3 cellular contexts compared by ENCODE assay signal in genomic region chr4:76579596-76580375, GRCh38.
TF ChIP-seq lines count a peak whose summit lies in the region.

No MANE protein-coding gene starts in this region.

TF ChIP-seq in GM23338, 12 proteins besides CTCF, POLR2A, EP300 and RAD21 (continued from another document and continues in another):
- TF ChIP-seq REST (IDR thresholded peaks at IDR 0.05; ENCODE audit: unreplicated experiment) (no peak), ETS1 (IDR thresholded peaks at IDR 0.05) (no peak)

TF ChIP-seq in WTC11, 78 proteins besides CTCF, POLR2A, EP300 and RAD21 (continued from another document and continues in another):
- TF ChIP-seq, protein P1, sequence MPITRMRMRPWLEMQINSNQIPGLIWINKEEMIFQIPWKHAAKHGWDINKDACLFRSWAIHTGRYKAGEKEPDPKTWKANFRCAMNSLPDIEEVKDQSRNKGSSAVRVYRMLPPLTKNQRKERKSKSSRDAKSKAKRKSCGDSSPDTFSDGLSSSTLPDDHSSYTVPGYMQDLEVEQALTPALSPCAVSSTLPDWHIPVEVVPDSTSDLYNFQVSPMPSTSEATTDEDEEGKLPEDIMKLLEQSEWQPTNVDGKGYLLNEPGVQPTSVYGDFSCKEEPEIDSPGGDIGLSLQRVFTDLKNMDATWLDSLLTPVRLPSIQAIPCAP (CRISPR knock-in tag; IDR thresholded peaks at IDR 0.05): no peak
- TF ChIP-seq NR3C1 (CRISPR knock-in tag; conservative IDR thresholded peaks at IDR 0.05; ENCODE audit: low read depth) (no peak), ZNF396 (CRISPR knock-in tag; IDR thresholded peaks at IDR 0.05; ENCODE audit: borderline replicate concordance) (no peak), ZNF425 (CRISPR knock-in tag; conservative IDR thresholded peaks at IDR 0.05) (no peak), ELF4 (CRISPR knock-in tag; IDR thresholded peaks at IDR 0.05; ENCODE audit: low read depth) (no peak), PRDM15 (CRISPR knock-in tag; IDR thresholded peaks at IDR 0.05) (no peak), TCF7 (CRISPR knock-in tag; IDR thresholded peaks at IDR 0.05; ENCODE audit: low read depth) (no peak), MAX (CRISPR knock-in tag; IDR thresholded peaks at IDR 0.05) (no peak), ZNF416 (CRISPR knock-in tag; IDR thresholded peaks at IDR 0.05) (no peak)
- TF ChIP-seq, protein P2, sequence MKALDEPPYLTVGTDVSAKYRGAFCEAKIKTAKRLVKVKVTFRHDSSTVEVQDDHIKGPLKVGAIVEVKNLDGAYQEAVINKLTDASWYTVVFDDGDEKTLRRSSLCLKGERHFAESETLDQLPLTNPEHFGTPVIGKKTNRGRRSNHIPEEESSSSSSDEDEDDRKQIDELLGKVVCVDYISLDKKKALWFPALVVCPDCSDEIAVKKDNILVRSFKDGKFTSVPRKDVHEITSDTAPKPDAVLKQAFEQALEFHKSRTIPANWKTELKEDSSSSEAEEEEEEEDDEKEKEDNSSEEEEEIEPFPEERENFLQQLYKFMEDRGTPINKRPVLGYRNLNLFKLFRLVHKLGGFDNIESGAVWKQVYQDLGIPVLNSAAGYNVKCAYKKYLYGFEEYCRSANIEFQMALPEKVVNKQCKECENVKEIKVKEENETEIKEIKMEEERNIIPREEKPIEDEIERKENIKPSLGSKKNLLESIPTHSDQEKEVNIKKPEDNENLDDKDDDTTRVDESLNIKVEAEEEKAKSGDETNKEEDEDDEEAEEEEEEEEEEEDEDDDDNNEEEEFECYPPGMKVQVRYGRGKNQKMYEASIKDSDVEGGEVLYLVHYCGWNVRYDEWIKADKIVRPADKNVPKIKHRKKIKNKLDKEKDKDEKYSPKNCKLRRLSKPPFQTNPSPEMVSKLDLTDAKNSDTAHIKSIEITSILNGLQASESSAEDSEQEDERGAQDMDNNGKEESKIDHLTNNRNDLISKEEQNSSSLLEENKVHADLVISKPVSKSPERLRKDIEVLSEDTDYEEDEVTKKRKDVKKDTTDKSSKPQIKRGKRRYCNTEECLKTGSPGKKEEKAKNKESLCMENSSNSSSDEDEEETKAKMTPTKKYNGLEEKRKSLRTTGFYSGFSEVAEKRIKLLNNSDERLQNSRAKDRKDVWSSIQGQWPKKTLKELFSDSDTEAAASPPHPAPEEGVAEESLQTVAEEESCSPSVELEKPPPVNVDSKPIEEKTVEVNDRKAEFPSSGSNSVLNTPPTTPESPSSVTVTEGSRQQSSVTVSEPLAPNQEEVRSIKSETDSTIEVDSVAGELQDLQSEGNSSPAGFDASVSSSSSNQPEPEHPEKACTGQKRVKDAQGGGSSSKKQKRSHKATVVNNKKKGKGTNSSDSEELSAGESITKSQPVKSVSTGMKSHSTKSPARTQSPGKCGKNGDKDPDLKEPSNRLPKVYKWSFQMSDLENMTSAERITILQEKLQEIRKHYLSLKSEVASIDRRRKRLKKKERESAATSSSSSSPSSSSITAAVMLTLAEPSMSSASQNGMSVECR (CRISPR knock-in tag; IDR thresholded peaks at IDR 0.05; ENCODE audit: borderline replicate concordance): no peak
- TF ChIP-seq, protein P3, sequence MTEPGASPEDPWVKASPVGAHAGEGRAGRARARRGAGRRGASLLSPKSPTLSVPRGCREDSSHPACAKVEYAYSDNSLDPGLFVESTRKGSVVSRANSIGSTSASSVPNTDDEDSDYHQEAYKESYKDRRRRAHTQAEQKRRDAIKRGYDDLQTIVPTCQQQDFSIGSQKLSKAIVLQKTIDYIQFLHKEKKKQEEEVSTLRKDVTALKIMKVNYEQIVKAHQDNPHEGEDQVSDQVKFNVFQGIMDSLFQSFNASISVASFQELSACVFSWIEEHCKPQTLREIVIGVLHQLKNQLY (CRISPR knock-in tag; IDR thresholded peaks at IDR 0.05): no peak

TF ChIP-seq in HepG2, 621 proteins besides CTCF, POLR2A, EP300 and RAD21 (continued from another document):
- TF ChIP-seq, protein P4, sequence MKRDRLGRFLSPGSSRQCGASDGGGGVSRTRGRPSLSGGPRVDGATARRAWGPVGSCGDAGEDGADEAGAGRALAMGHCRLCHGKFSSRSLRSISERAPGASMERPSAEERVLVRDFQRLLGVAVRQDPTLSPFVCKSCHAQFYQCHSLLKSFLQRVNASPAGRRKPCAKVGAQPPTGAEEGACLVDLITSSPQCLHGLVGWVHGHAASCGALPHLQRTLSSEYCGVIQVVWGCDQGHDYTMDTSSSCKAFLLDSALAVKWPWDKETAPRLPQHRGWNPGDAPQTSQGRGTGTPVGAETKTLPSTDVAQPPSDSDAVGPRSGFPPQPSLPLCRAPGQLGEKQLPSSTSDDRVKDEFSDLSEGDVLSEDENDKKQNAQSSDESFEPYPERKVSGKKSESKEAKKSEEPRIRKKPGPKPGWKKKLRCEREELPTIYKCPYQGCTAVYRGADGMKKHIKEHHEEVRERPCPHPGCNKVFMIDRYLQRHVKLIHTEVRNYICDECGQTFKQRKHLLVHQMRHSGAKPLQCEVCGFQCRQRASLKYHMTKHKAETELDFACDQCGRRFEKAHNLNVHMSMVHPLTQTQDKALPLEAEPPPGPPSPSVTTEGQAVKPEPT (CRISPR knock-in tag; IDR thresholded peaks at IDR 0.05; ENCODE audit: low read depth): no peak
- TF ChIP-seq HMGXB4 (CRISPR knock-in tag; IDR thresholded peaks at IDR 0.05; ENCODE audit: borderline replicate concordance in 1 of 2, low read depth in 1 of 2) (no peak), RORA (CRISPR knock-in tag; IDR thresholded peaks at IDR 0.05) (no peak), BCLAF1 (IDR thresholded peaks at IDR 0.05) (no peak), KAT7 (CRISPR knock-in tag; IDR thresholded peaks at IDR 0.05; ENCODE audit: borderline replicate concordance) (no peak), CCDC6 (CRISPR knock-in tag; IDR thresholded peaks at IDR 0.05) (no peak), ZSCAN21 (CRISPR knock-in tag; IDR thresholded peaks at IDR 0.05; ENCODE audit: borderline replicate concordance) (no peak), ZSCAN12 (CRISPR knock-in tag; IDR thresholded peaks at IDR 0.05) (no peak), ZNF788 (CRISPR knock-in tag; IDR thresholded peaks at IDR 0.05; ENCODE audit: borderline replicate concordance) (no peak), ZNF557 (CRISPR knock-in tag; IDR thresholded peaks at IDR 0.05) (no peak)
- TF ChIP-seq, protein P5, sequence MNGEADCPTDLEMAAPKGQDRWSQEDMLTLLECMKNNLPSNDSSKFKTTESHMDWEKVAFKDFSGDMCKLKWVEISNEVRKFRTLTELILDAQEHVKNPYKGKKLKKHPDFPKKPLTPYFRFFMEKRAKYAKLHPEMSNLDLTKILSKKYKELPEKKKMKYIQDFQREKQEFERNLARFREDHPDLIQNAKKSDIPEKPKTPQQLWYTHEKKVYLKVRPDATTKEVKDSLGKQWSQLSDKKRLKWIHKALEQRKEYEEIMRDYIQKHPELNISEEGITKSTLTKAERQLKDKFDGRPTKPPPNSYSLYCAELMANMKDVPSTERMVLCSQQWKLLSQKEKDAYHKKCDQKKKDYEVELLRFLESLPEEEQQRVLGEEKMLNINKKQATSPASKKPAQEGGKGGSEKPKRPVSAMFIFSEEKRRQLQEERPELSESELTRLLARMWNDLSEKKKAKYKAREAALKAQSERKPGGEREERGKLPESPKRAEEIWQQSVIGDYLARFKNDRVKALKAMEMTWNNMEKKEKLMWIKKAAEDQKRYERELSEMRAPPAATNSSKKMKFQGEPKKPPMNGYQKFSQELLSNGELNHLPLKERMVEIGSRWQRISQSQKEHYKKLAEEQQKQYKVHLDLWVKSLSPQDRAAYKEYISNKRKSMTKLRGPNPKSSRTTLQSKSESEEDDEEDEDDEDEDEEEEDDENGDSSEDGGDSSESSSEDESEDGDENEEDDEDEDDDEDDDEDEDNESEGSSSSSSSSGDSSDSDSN (CRISPR knock-in tag; IDR thresholded peaks at IDR 0.05): no peak
